ENCODE assay signal across 11 cellular contexts in the genomic region with DNA sequence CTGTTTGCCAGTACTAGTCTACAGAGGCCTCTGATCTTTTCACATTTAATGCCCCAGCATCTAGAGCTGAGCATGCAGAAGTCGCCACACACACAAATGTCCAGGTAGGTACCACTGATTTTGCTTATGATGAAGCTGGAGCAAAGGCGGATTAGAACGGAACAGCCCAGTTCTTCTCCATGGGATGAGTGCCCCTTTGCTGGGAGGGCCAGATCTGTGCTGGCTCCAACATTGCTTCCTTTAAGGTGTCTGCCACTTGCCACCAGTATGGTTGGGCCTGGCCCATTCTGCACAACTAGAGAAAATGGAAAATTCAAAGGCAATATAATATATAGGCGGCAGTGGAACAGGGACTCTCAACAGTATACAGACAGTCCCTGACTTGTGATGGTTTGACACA. TPM values are rescaled to one million over a fixed set of nuclear protein-coding genes. Genes with fewer than 3 reads are reported as not detected.
DNase-seq lines count a peak whose midpoint lies in the region; ATAC-seq and TF ChIP-seq lines count a peak whose summit lies in the region.
"Had no signal": no experiment of that assay in that cellular context is flagged by ENCODE, and none has a peak within 500 bp of the region (broad histone marks: within the 10 kb centered on the region; RNA-seq: fewer than 3 reads in every experiment).

No MANE protein-coding gene starts in this region.

- peak overlapping the region; percentile 77 to 80 for H3K4me3 Mint-ChIP-seq in stimulated activated naive CD8-positive, alpha-beta T cell treated with anti-CD3 and anti-CD28 coated beads, Interleukin-15, amount 100 ng/mL, for 72 hours

- peaks cover 56% of the 10 kb centered on the region for H3K4me1 Mint-ChIP-seq in stimulated activated naive CD8-positive, alpha-beta T cell treated with anti-CD3 and anti-CD28 coated beads, Interleukin-15, amount 100 ng/mL, for 72 hours

- peak overlapping the region; percentile 99 for H3K27ac ChIP-seq in RWPE1
- H3K27ac ChIP-seq in foreskin keratinocyte, result peak overlapping the region; percentile 96

- H3K27me3 Mint-ChIP-seq in stimulated activated naive CD8-positive, alpha-beta T cell treated with anti-CD3 and anti-CD28 coated beads, Interleukin-15, amount 100 ng/mL, for 72 hours, result no peaks in the 10 kb centered on the region

- peak; percentile 58 for DNase-seq in NCI-H82 (lab: John Stamatoyannopoulos, UW)
- no peak for DNase-seq in NCI-H82 treated with DMSO at 0.1 percent for 48 hours (lab: John Stamatoyannopoulos, UW; ENCODE audit: unreplicated experiment)
- no peak for DNase-seq in RWPE1 (ENCODE audit: low spot score)
- DNase-seq in foreskin keratinocyte, result no peak
- no peak for DNase-seq in stimulated activated naive CD8-positive, alpha-beta T cell treated with anti-CD3 and anti-CD28 coated beads, Interleukin-15, amount 100 ng/mL, for 72 hours
- no peak for DNase-seq in SW 1271 (lab: John Stamatoyannopoulos, UW)
- DNase-seq: activated gamma-delta T cell, NCI-H1092, T1000 had no signal

- POLR2A ChIA-PET in RWPE1 (lab: Yijun Ruan, JAX; ENCODE audit: low non-redundant PET), result no interaction called here

- ATAC-seq in foreskin keratinocyte (no peak), HG03378 (IDR thresholded peaks at IDR 0.05; ENCODE audit: unreplicated experiment) (no peak), GM19351 (IDR thresholded peaks at IDR 0.05; ENCODE audit: unreplicated experiment) (no peak)
- ATAC-seq in stimulated activated naive CD8-positive, alpha-beta T cell treated with anti-CD3 and anti-CD28 coated beads, Interleukin-15, amount 100 ng/mL, for 72 hours, result no peak

- TF ChIP-seq CTCF in RWPE1 (conservative IDR thresholded peaks at IDR 0.05; ENCODE audit: low read depth) (no peak), foreskin keratinocyte (conservative IDR thresholded peaks at IDR 0.05) (no peak)

- peaks cover 31% of the 10 kb centered on the region for H3K4me1 ChIP-seq in foreskin keratinocyte

- H3K27me3 ChIP-seq in foreskin keratinocyte, result no peaks in the 10 kb centered on the region

- H3K9me3 Mint-ChIP-seq in stimulated activated naive CD8-positive, alpha-beta T cell treated with anti-CD3 and anti-CD28 coated beads, Interleukin-15, amount 100 ng/mL, for 72 hours, result no peaks in the 10 kb centered on the region

- CTCF ChIA-PET in RWPE1 (lab: Yijun Ruan, JAX), result interaction anchor here (0.6 to 2.3 kb wide), 2 partner anchors 20 to 33 kb away, joined by 4 to 7 read pairs; no protein-coding TSS in a partner anchor

- H3K27ac Mint-ChIP-seq in stimulated activated naive CD8-positive, alpha-beta T cell treated with anti-CD3 and anti-CD28 coated beads, Interleukin-15, amount 100 ng/mL, for 72 hours, result no peak overlapping the region

RNA-seq across cellular contexts. Expression of a gene that starts 2.2 kb away (rescaled TPM):
- 5.3 and 5.9 TPM in 2 replicates for total RNA-seq in foreskin keratinocyte
- polyA plus RNA-seq in foreskin keratinocyte, result 4.5 and 4.7 TPM in 2 replicates
